Comparison of ENCODE assay signal across 33 cellular contexts in the genomic region with DNA sequence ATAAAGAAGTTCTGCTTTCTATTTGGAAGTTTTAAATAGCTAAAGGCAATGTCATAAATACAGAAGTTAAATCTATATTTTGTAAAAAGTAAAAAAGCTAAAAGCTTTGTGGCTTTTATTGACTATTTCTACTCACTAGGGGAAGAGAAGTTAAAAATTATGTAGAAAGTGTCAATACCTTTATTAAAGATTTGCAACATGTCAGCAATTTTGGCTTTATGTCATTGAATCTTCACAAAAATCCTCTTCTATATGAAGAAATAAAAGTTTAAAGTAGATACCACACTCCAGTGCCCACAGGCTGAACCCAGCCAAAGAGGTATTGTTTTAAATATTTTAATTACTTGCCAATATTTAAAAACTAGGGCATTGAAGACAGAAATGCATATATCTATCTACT.
"Had no signal": no experiment of that assay in that cellular context is flagged by ENCODE, and none has a peak within 500 bp of the region (broad histone marks: within the 10 kb centered on the region; RNA-seq: fewer than 3 reads in every experiment).

No MANE protein-coding gene starts in this region.

- ATAC-seq: activated CD8-positive, alpha-beta T cell treated with anti-CD3 and anti-CD28 coated beads for 36 hours; activated naive CD4-positive, alpha-beta T cell treated with anti-CD3 and anti-CD28 coated beads, Interleukin-2, amount 50 U/mL, for 72 hours; activated T-cell treated with anti-CD3 and anti-CD28 coated beads, Interleukin-2, amount 50 U/mL, for 4 hours; activated T-cell treated with anti-CD3 and anti-CD28 coated beads, Interleukin-2, amount 50 U/mL, for 72 hours; activated T-helper 17 cell treated with anti-CD3 and anti-CD28 coated beads, Interleukin-2, amount 50 U/mL, for 72 hours; body of pancreas had no signal

- H3K27ac ChIP-seq: adrenal gland, body of pancreas, brain microvascular endothelial cell, breast epithelium, VCaP had no signal

- FAIRE-seq: astrocyte, TTC549 had no signal

- H3K27me3 ChIP-seq: adrenal gland, body of pancreas, brain microvascular endothelial cell, breast epithelium had no signal

- H3K4me3 ChIP-seq: adrenal gland, body of pancreas, breast epithelium had no signal

- H3K9me3 ChIP-seq: body of pancreas had no signal

- H3K36me3 ChIP-seq: adrenal gland, brain microvascular endothelial cell, breast epithelium had no signal

- H3K4me1 ChIP-seq: adrenal gland, body of pancreas, breast epithelium had no signal

- DNase-seq: activated B cell treated with CpG ODN at 0.5 μM for 24 hours; activated CD4-positive, alpha-beta memory T cell treated with anti-CD3 and anti-CD28 coated beads for 36 hours; activated CD4-positive, alpha-beta T cell treated with anti-CD3 and anti-CD28 coated beads for 4 hours; activated CD4-positive, alpha-beta T cell treated with anti-CD3 and anti-CD28 coated beads, Interleukin-2, amount 10 ng/mL, durations not matched to agents 24 days and 14 days; activated CD4-positive, alpha-beta T cell treated with anti-CD3 and anti-CD28 coated beads, Interleukin-2, amount 50 U/mL, for 1 hour; activated CD4-positive, alpha-beta T cell treated with anti-CD3 and anti-CD28 coated beads, Interleukin-2, amount 50 U/mL, for 4 hours; activated CD4-positive, CD25-positive, alpha-beta regulatory T cell treated with anti-CD3 and anti-CD28 coated beads, Interleukin-2, amount 50 U/mL, for 72 hours; activated CD8-positive, alpha-beta memory T cell treated with anti-CD3 and anti-CD28 coated beads, Interleukin-2, amount 50 U/mL, for 4 hours; activated CD8-positive, alpha-beta T cell treated with anti-CD3 and anti-CD28 coated beads for 36 hours; activated effector memory CD4-positive, alpha-beta T cell treated with anti-CD3 and anti-CD28 coated beads, Interleukin-2, amount 50 U/mL, for 16 hours; activated gamma-delta T cell treated with Interleukin-2 at 50 U/mL for 16 hours; activated naive CD4-positive, alpha-beta T cell; activated naive CD4-positive, alpha-beta T cell treated with anti-CD3 and anti-CD28 coated beads for 36 hours; activated naive CD4-positive, alpha-beta T cell treated with anti-CD3 and anti-CD28 coated beads, Interleukin-2, amount 50 U/mL, for 16 hours; activated naive CD8-positive, alpha-beta T cell treated with anti-CD3 and anti-CD28 coated beads for 36 hours; activated T-cell treated with anti-CD3 and anti-CD28 coated beads for 4 hours; activated T-cell treated with anti-CD3 and anti-CD28 coated beads, Interleukin-2, amount 50 U/mL, for 1 hour; activated T-cell treated with anti-CD3 and anti-CD28 coated beads, Interleukin-2, amount 50 U/mL, for 4 hours; activated T-cell treated with anti-CD3 and anti-CD28 coated beads, Interleukin-2, amount 50 U/mL, for 72 hours; adrenal gland; amniotic stem cell; aorta; body of pancreas; brain microvascular endothelial cell; central memory CD4-positive, alpha-beta T cell; T-helper 2 cell; T-helper 9 cell had no signal
